ENCODE assay signal across 1 cellular context in genomic region chr1:243730499-243731150, GRCh38.
TF ChIP-seq lines count a peak whose summit lies in the region.

No MANE protein-coding gene starts in this region.

TF ChIP-seq in GM23338, 12 proteins besides CTCF, POLR2A, EP300 and RAD21:
- no peak for TF ChIP-seq ZNF462 (CRISPR knock-in tag; IDR thresholded peaks at IDR 0.05)
- no peak for TF ChIP-seq POLR2AphosphoS5 (IDR thresholded peaks at IDR 0.05; ENCODE audit: low read depth)
- no peak for TF ChIP-seq EZH2 (IDR thresholded peaks at IDR 0.05; ENCODE audit: low read depth, unreplicated experiment)
- TF ChIP-seq JUNB (IDR thresholded peaks at IDR 0.05; ENCODE audit: unreplicated experiment), result no peak
- no peak for TF ChIP-seq ZNF331 (CRISPR knock-in tag; IDR thresholded peaks at IDR 0.05; ENCODE audit: low read depth)
- no peak for TF ChIP-seq ZNF114 (CRISPR knock-in tag; IDR thresholded peaks at IDR 0.05)
- TF ChIP-seq STAT1 (IDR thresholded peaks at IDR 0.05; ENCODE audit: unreplicated experiment), result no peak
- no peak for TF ChIP-seq REST (IDR thresholded peaks at IDR 0.05; ENCODE audit: unreplicated experiment)
- no peak for TF ChIP-seq CREB1 (CRISPR knock-in tag; IDR thresholded peaks at IDR 0.05; ENCODE audit: low read depth)
- TF ChIP-seq, protein P1, sequence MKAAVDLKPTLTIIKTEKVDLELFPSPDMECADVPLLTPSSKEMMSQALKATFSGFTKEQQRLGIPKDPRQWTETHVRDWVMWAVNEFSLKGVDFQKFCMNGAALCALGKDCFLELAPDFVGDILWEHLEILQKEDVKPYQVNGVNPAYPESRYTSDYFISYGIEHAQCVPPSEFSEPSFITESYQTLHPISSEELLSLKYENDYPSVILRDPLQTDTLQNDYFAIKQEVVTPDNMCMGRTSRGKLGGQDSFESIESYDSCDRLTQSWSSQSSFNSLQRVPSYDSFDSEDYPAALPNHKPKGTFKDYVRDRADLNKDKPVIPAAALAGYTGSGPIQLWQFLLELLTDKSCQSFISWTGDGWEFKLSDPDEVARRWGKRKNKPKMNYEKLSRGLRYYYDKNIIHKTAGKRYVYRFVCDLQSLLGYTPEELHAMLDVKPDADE (IDR thresholded peaks at IDR 0.05), result no peak
- no peak for TF ChIP-seq EZH2phosphoT487 (IDR thresholded peaks at IDR 0.05; ENCODE audit: unreplicated experiment)
- no peak for TF ChIP-seq NANOG (IDR thresholded peaks at IDR 0.05; ENCODE audit: borderline replicate concordance)
